In genomic region chr4:144288011-144288903, GRCh38 we compare ENCODE assay signal across 1 cellular context.
TF ChIP-seq lines count a peak whose summit lies in the region.

No MANE protein-coding gene starts in this region.

TF ChIP-seq in WTC11, 78 proteins besides CTCF, POLR2A, EP300 and RAD21 (continued from another document):
- TF ChIP-seq ZNF138 (CRISPR knock-in tag; conservative IDR thresholded peaks at IDR 0.05) (no peak), SMAD3 (CRISPR knock-in tag; IDR thresholded peaks at IDR 0.05; ENCODE audit: borderline replicate concordance) (no peak), TEAD1 (CRISPR knock-in tag; IDR thresholded peaks at IDR 0.05) (no peak), CREB1 (CRISPR knock-in tag; IDR thresholded peaks at IDR 0.05) (no peak), MXD4 (CRISPR knock-in tag; IDR thresholded peaks at IDR 0.05; ENCODE audit: borderline replicate concordance) (no peak), PRDM15 (CRISPR knock-in tag; IDR thresholded peaks at IDR 0.05) (no peak)
TF ChIP-seq in WTC11: peak in this region for 0.
